In the genomic region with DNA sequence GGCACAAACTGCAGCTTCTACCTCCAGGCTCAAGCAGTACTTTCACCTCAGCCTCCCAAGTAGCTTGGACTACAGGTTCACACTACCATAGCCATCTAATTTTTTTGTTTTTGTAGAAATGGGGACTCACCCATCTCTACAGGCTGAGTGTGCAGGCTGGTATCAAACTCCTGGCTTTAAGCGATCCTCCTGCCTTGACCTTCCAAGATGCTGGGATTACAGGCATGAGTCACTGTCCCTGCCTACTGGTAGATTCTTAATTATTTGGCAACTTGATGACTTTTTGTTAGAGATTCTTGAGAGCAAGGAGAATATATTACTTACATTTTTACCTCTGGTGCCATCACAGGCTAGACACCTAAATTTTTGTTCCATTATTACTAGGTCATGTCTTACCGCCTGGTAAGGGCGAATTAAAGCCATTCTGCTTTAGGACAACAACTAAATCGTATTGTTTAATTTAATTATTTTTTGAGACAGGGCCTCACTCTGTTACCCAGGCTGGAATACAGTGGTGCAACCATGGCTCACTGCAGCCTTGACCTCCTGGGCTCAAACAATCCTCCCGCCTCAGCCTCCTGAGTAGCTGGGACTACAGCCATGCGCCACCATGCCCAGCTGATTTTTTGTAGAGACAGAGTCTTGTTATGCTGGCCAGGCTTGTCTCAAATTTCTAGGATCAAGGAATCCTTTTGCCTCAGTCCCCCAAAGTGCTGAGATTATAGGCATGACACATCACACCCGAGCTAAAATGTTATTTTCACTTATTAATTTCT, we compare ENCODE assay signal across 18 cellular contexts. TPM values are rescaled to one million over a fixed set of nuclear protein-coding genes. Genes with fewer than 3 reads are reported as not detected.
DNase-seq lines count a peak whose midpoint lies in the region; TF ChIP-seq lines count a peak whose summit lies in the region.
"Had no signal": no experiment of that assay in that cellular context is flagged by ENCODE, and none has a peak within 500 bp of the region (broad histone marks: within the 10 kb centered on the region; RNA-seq: fewer than 3 reads in every experiment).

No MANE protein-coding gene starts in this region.

- H3K79me1 ChIP-seq in trophoblast cell (ENCODE audit: low read length): no peaks in the 10 kb centered on the region

- no peak overlapping the region for H3K14ac ChIP-seq in trophoblast cell (ENCODE audit: low read length)

- intact Hi-C loops in dorsolateral prefrontal cortex (cut with DNase I): loop anchor here (5.0 to 10.0 kb wide), 4 partner anchors 106 to 762 kb away; a partner anchor contains a TSS

- peaks cover 29% of the 10 kb centered on the region for H3K36me3 Mint-ChIP-seq in activated T-cell treated with anti-CD3 and anti-CD28 coated beads, Interleukin-2, amount 50 U/mL, for 24 hours (ENCODE audit: low read depth)

- peaks cover 12% of the 10 kb centered on the region for H3K4me1 Mint-ChIP-seq in activated T-cell treated with anti-CD3 and anti-CD28 coated beads, Interleukin-2, amount 50 U/mL, for 24 hours (ENCODE audit: low read depth)

- TF ChIP-seq CTCF in dorsolateral prefrontal cortex (IDR thresholded peaks at IDR 0.05 in 54 of 56, conservative IDR thresholded peaks at IDR 0.05 in 2 of 56; ENCODE audit: low read depth in 1 of 56, partially characterized antibody in 56 of 56): no peak

- no peak overlapping the region for H3K23ac ChIP-seq in trophoblast cell (ENCODE audit: low read length)

- WGBS in trophoblast cell (ENCODE audit: extremely low coverage, insufficient coverage, insufficient read length): no CpG with 5 or more reads among the region's 7 CpGs

- no peak overlapping the region for H2BK120ac ChIP-seq in trophoblast cell (ENCODE audit: insufficient read depth, low read length, poor library complexity)

- no peaks in the 10 kb centered on the region for H3K27me3 Mint-ChIP-seq in activated T-cell treated with anti-CD3 and anti-CD28 coated beads, Interleukin-2, amount 50 U/mL, for 24 hours
- H3K27me3 Mint-ChIP-seq: CD4-positive, CD25-positive, alpha-beta regulatory T cell had no signal

- no peaks in the 10 kb centered on the region for H3K4me1 ChIP-seq in trophoblast cell (ENCODE audit: control insufficient read depth in 1 of 2, insufficient read depth in 2 of 2, low read length in 2 of 2)

- no peaks in the 10 kb centered on the region for H3K9me3 Mint-ChIP-seq in activated T-cell treated with anti-CD3 and anti-CD28 coated beads, Interleukin-2, amount 50 U/mL, for 24 hours
- H3K9me3 Mint-ChIP-seq: CD4-positive, CD25-positive, alpha-beta regulatory T cell; T-helper 1 cell treated with Interleukin-12 subunit alpha and Interleukin-12 subunit beta and Interleukin-4 antibody, amounts not matched to agents 30 μg/mL and 1 μg/mL, for 36 hours had no signal

- DNase-seq in ELR (ENCODE audit: low read depth): peak; percentile 65
- DNase-seq in RPMI7951 (ENCODE audit: low read depth): peak; percentile 38
- no peak for DNase-seq in dorsolateral prefrontal cortex
- DNase-seq in trophoblast cell: peak; percentile 2 to 19
- no peak for DNase-seq in ACHN
- no peak for DNase-seq in iPS-NIHi11 (ENCODE audit: low spot score)
- DNase-seq in activated T-cell treated with anti-CD3 and anti-CD28 coated beads, Interleukin-2, amount 50 U/mL, for 24 hours: no peak
- DNase-seq: activated CD4-positive, CD25-positive, alpha-beta regulatory T cell; activated gamma-delta T cell; aorta; left colon; NK-92 treated with Interleukin-12 subunit alpha and Interleukin-12 subunit beta, amount 100 ng/mL, for 24 hours; Right ventricle myocardium superior; sigmoid colon; stimulated activated CD8-positive, alpha-beta memory T cell treated with anti-CD3 and anti-CD28 coated beads, Interleukin-4, amount 100 ng/mL, for 48 hours had no signal

- no peak overlapping the region for H4K12ac ChIP-seq in trophoblast cell (ENCODE audit: low read depth, low read length)

- H3K79me2 ChIP-seq in trophoblast cell (ENCODE audit: control insufficient read depth, insufficient read depth, low read length, poor library complexity): no peaks in the 10 kb centered on the region

- H3K36me3 ChIP-seq in trophoblast cell (ENCODE audit: control insufficient read depth in 1 of 2, insufficient read depth in 2 of 2, low read length in 2 of 2): peaks cover 7 to 10% of the 10 kb centered on the region in 2 experiments

- H2AK5ac ChIP-seq in trophoblast cell (ENCODE audit: low read length): no peak overlapping the region

- in situ Hi-C loops in ACHN (cut with HindIII; ENCODE audit: low pct_ligation_motif_present, low pct_unique_long_range_greater_than_20kb, low sequenced_read_pairs): loop anchor here (25.0 kb wide), 1 partner anchor 409 kb away; a partner anchor contains a TSS

- no peaks in the 10 kb centered on the region for H3K9me3 ChIP-seq in trophoblast cell (ENCODE audit: insufficient read depth, low read depth, low read length)
- H3K9me3 ChIP-seq: sigmoid colon had no signal

- no peak overlapping the region for H3K4ac ChIP-seq in trophoblast cell (ENCODE audit: low read depth, low read length)

- H3K27me3 ChIP-seq in dorsolateral prefrontal cortex (no peaks in the 10 kb centered on the region), trophoblast cell (ENCODE audit: insufficient read depth, low read length) (no peaks in the 10 kb centered on the region)
- H3K27me3 ChIP-seq: sigmoid colon had no signal

- H3K27ac ChIP-seq in dorsolateral prefrontal cortex (peak overlapping the region in 39 of 59 donors; percentile 0 to 73 (median 42)), trophoblast cell (ENCODE audit: low read depth, low read length) (no peak overlapping the region)
- H3K27ac ChIP-seq: KMS-11, sigmoid colon had no signal

- H2BK5ac ChIP-seq in trophoblast cell (ENCODE audit: low read depth, low read length, poor library complexity): no peak overlapping the region

- H3K4me3 Mint-ChIP-seq in activated T-cell treated with anti-CD3 and anti-CD28 coated beads, Interleukin-2, amount 50 U/mL, for 24 hours: no peak overlapping the region
- H3K4me3 Mint-ChIP-seq: T-helper 1 cell treated with Interleukin-12 subunit alpha and Interleukin-12 subunit beta and Interleukin-4 antibody, amounts not matched to agents 30 μg/mL and 1 μg/mL, for 36 hours had no signal

- no peak overlapping the region for H3K4me2 ChIP-seq in trophoblast cell (ENCODE audit: low read length)
- H3K4me2 ChIP-seq: KMS-11 had no signal

- H4K8ac ChIP-seq in trophoblast cell (ENCODE audit: low read depth, low read length): no peak overlapping the region

- H2AFZ ChIP-seq in trophoblast cell (ENCODE audit: insufficient read depth, low read length, poor library complexity): no peak overlapping the region

- no peak overlapping the region for H3K27ac Mint-ChIP-seq in activated T-cell treated with anti-CD3 and anti-CD28 coated beads, Interleukin-2, amount 50 U/mL, for 24 hours
- H3K27ac Mint-ChIP-seq: T-helper 1 cell treated with Interleukin-12 subunit alpha and Interleukin-12 subunit beta and Interleukin-4 antibody, amounts not matched to agents 30 μg/mL and 1 μg/mL, for 36 hours had no signal

- no peak overlapping the region for H4K91ac ChIP-seq in trophoblast cell (ENCODE audit: low read depth, low read length)

- H3K4me3 ChIP-seq in dorsolateral prefrontal cortex (no peak overlapping the region), trophoblast cell (ENCODE audit: low read depth, low read length) (no peak overlapping the region)
- H3K4me3 ChIP-seq: sigmoid colon had no signal

- H2BK12ac ChIP-seq in trophoblast cell (ENCODE audit: low read length): no peak overlapping the region

- no peak overlapping the region for H3K9ac ChIP-seq in trophoblast cell (ENCODE audit: low read length)
- H3K9ac ChIP-seq: KMS-11 had no signal

- H3K18ac ChIP-seq in trophoblast cell (ENCODE audit: low read length): no peak overlapping the region

RNA-seq across cellular contexts. Expression of a gene that starts 15.7 kb away (rescaled TPM):
- 127 and 178 TPM in 2 replicates for total RNA-seq in RPMI7951 (2014; rRNA removed; shearing (Covaris generic))
- total RNA-seq in dorsolateral prefrontal cortex: 100 to 1,000 TPM; 100 to 259 (median 151) TPM
- 134 and 148 TPM in 2 replicates for polyA plus RNA-seq in trophoblast cell (2013)

Comparison
In these comparisons a context has a peak if more than half of its experiments do, and no peak if none do; other contexts are left out.
1. DNase-seq: peak in ELR (single experiment), RPMI7951 (single experiment) and trophoblast cell (2 of 2); none in dorsolateral prefrontal cortex (0 of 10), ACHN (single experiment), iPS-NIHi11 (single experiment) and activated T-cell treated with anti-CD3 and anti-CD28 coated beads, Interleukin-2, amount 50 U/mL, for 24 hours (single experiment).